Comparison of ENCODE assay signal across 25 cellular contexts in genomic region chr9:107569171-107569570, GRCh38.
DNase-seq lines count a peak whose midpoint lies in the region; ATAC-seq and TF ChIP-seq lines count a peak whose summit lies in the region.
"Had no signal": no experiment of that assay in that cellular context is flagged by ENCODE, and none has a peak within 500 bp of the region (broad histone marks: within the 10 kb centered on the region; RNA-seq: fewer than 3 reads in every experiment).

No MANE protein-coding gene starts in this region.

- H3K4me3 ChIP-seq in transverse colon (no peak overlapping the region), mammary epithelial cell (replicated peaks in 1 of 3; ENCODE audit: insufficient read depth in 1 of 3, low read depth in 2 of 3, low read length in 3 of 3) (no peak overlapping the region)
- H3K4me3 ChIP-seq: GM23248, neural progenitor cell, prostate gland, smooth muscle cell, thoracic aorta had no signal

- ATAC-seq in left colon: peak; percentile 90
- no peak for ATAC-seq in activated CD8-positive, alpha-beta T cell treated with anti-CD3 and anti-CD28 coated beads, Interleukin-2, amount 10 ng/mL, durations not matched to agents 7 days and 5 days
- ATAC-seq: left ventricle myocardium superior; stimulated activated memory B cell treated with anti-CD40 and anti-IgM and Interleukin-4, amounts not matched to agents 10 μg/mL and 1 μg/mL and 100 μg/mL, for 72 hours; WTC11 had no signal

- no peak for TF ChIP-seq POLR2A in transverse colon (IDR thresholded peaks at IDR 0.05)

- H3K36me3 Mint-ChIP-seq in activated CD8-positive, alpha-beta T cell treated with anti-CD3 and anti-CD28 coated beads, Interleukin-2, amount 10 ng/mL, durations not matched to agents 7 days and 5 days (ENCODE audit: low read depth): no peaks in the 10 kb centered on the region
- H3K36me3 Mint-ChIP-seq: IgD-negative memory B cell; neural progenitor cell; stimulated activated memory B cell treated with anti-CD40 and anti-IgM and Interleukin-4, amounts not matched to agents 10 μg/mL and 1 μg/mL and 100 μg/mL, for 72 hours; WTC11 had no signal

- H3K4me3 Mint-ChIP-seq in activated CD8-positive, alpha-beta T cell treated with anti-CD3 and anti-CD28 coated beads, Interleukin-2, amount 10 ng/mL, durations not matched to agents 7 days and 5 days: no peak overlapping the region
- H3K4me3 Mint-ChIP-seq: IgD-negative memory B cell; neural progenitor cell; stimulated activated memory B cell treated with anti-CD40 and anti-IgM and Interleukin-4, amounts not matched to agents 10 μg/mL and 1 μg/mL and 100 μg/mL, for 72 hours; WTC11 had no signal

- H3K4me2 ChIP-seq in mammary epithelial cell (ENCODE audit: insufficient read depth, low read depth, low read length): no peak overlapping the region
- H3K4me2 ChIP-seq: neural progenitor cell, smooth muscle cell had no signal

- H3K36me3 ChIP-seq in transverse colon (no peaks in the 10 kb centered on the region), mammary epithelial cell (ENCODE audit: insufficient read depth, low read length) (no peaks in the 10 kb centered on the region)
- H3K36me3 ChIP-seq: neural progenitor cell, prostate gland, thoracic aorta had no signal

- TF ChIP-seq CTCF in transverse colon (IDR thresholded peaks at IDR 0.05): no peak
- no peak for TF ChIP-seq CTCF in mammary epithelial cell (conservative IDR thresholded peaks at IDR 0.05 in 1 of 2, IDR thresholded peaks at IDR 0.05 in 1 of 2; ENCODE audit: extremely low read depth in 1 of 2, insufficient read depth in 1 of 2, low read depth in 1 of 2, low read length in 2 of 2)

- intact Hi-C loops in left colon (cut with DNase I, micrococcal nuclease): no loop called here
- intact Hi-C loops in transverse colon (cut with DNase I; ENCODE audit: low total_unique reads): no loop called here
- intact Hi-C loops in mammary epithelial cell (cut with micrococcal nuclease): no loop called here

- no peaks in the 10 kb centered on the region for H4K20me1 ChIP-seq in mammary epithelial cell (ENCODE audit: insufficient read depth, low read length)

- H3K79me2 ChIP-seq in mammary epithelial cell (ENCODE audit: insufficient read depth, low read length): no peaks in the 10 kb centered on the region

- POLR2A ChIA-PET in activated CD8-positive, alpha-beta T cell treated with anti-CD3 and anti-CD28 coated beads, Interleukin-2, amount 10 ng/mL, durations not matched to agents 7 days and 5 days (lab: Charles Lee): no interaction called here

- DNase-seq in HT-29 (ENCODE audit: low spot score) (peak; percentile 48), amniotic epithelial cell (ENCODE audit: low read depth) (peak; percentile 50), left colon (no peak), transverse colon (peak; percentile 20), mammary epithelial cell (no peak), G401 (ENCODE audit: low spot score) (no peak)
- DNase-seq in activated CD8-positive, alpha-beta T cell treated with anti-CD3 and anti-CD28 coated beads, Interleukin-2, amount 10 ng/mL, durations not matched to agents 7 days and 5 days: no peak
- DNase-seq: activated CD4-positive, alpha-beta T cell treated with anti-CD3 and anti-CD28 coated beads, Interleukin-2, amount 50 U/mL, for 4 hours; activated effector memory CD4-positive, alpha-beta T cell treated with anti-CD3 and anti-CD28 coated beads, Interleukin-2, amount 50 U/mL, for 16 hours; AML-193; DMS79 treated with DMSO at 0.1 percent for 48 hours; GM23248; left ventricle myocardium superior; MM.1S; NCI-H1436 treated with DMSO at 0.1 percent for 48 hours; NCI-H510A treated with DMSO at 0.1 percent for 48 hours; T-helper 9 cell had no signal

- dilution Hi-C loops in mammary epithelial cell (cut with HindIII; ENCODE audit: low sequenced_read_pairs): no loop called here

- H3K9me3 ChIP-seq in transverse colon: no peaks in the 10 kb centered on the region
- H3K9me3 ChIP-seq in mammary epithelial cell (replicated peaks; ENCODE audit: insufficient read depth, low read length): no peaks in the 10 kb centered on the region
- H3K9me3 ChIP-seq: prostate gland, thoracic aorta had no signal

- CTCF ChIA-PET in mammary epithelial cell (lab: Charles Lee; ENCODE audit: low non-redundant PET): no interaction called here
- CTCF ChIA-PET in activated CD8-positive, alpha-beta T cell treated with anti-CD3 and anti-CD28 coated beads, Interleukin-2, amount 10 ng/mL, durations not matched to agents 7 days and 5 days (lab: Charles Lee): no interaction called here

- H3K4me1 Mint-ChIP-seq in activated CD8-positive, alpha-beta T cell treated with anti-CD3 and anti-CD28 coated beads, Interleukin-2, amount 10 ng/mL, durations not matched to agents 7 days and 5 days (ENCODE audit: low read depth): no peaks in the 10 kb centered on the region
- H3K4me1 Mint-ChIP-seq: IgD-negative memory B cell; neural progenitor cell; stimulated activated memory B cell treated with anti-CD40 and anti-IgM and Interleukin-4, amounts not matched to agents 10 μg/mL and 1 μg/mL and 100 μg/mL, for 72 hours; WTC11 had no signal

- H3K27me3 ChIP-seq in transverse colon (no peaks in the 10 kb centered on the region), mammary epithelial cell (ENCODE audit: insufficient read depth, low read length) (no peaks in the 10 kb centered on the region)
- H3K27me3 ChIP-seq: neural progenitor cell had no signal

- peaks cover 0 to 17% (median 1%) of the 10 kb centered on the region in 4 donors for H3K4me1 ChIP-seq in transverse colon
- H3K4me1 ChIP-seq in mammary epithelial cell (ENCODE audit: insufficient read depth, low read length): no peaks in the 10 kb centered on the region
- H3K4me1 ChIP-seq: neural progenitor cell, prostate gland had no signal

- H3K27ac ChIP-seq in transverse colon (no peak overlapping the region), mammary epithelial cell (ENCODE audit: insufficient read depth, low read depth, low read length) (no peak overlapping the region)
- H3K27ac ChIP-seq: GM23248, HL-60, neural progenitor cell, prostate gland, thoracic aorta had no signal

- no TSS peak for BruUV-seq in mammary epithelial cell (replicated peaks; lab: Mats Ljungman, UMichigan)

- H3K9ac ChIP-seq in mammary epithelial cell (ENCODE audit: insufficient read depth, low read length): no peak overlapping the region
- H3K9ac ChIP-seq: GM23248, neural progenitor cell had no signal

- H3K9me3 Mint-ChIP-seq in activated CD8-positive, alpha-beta T cell treated with anti-CD3 and anti-CD28 coated beads, Interleukin-2, amount 10 ng/mL, durations not matched to agents 7 days and 5 days (ENCODE audit: insufficient read depth): no peaks in the 10 kb centered on the region
- H3K9me3 Mint-ChIP-seq: neural progenitor cell; stimulated activated memory B cell treated with anti-CD40 and anti-IgM and Interleukin-4, amounts not matched to agents 10 μg/mL and 1 μg/mL and 100 μg/mL, for 72 hours; WTC11 had no signal

- in situ Hi-C loops in transverse colon (cut with MboI; ENCODE audit: low pct_ligation_motif_present in 1 of 4, low pct_unique_long_range_greater_than_20kb in 1 of 4, low sequenced_read_pairs in 3 of 4): no loop called here
- in situ Hi-C loops in mammary epithelial cell (cut with MboI; ENCODE audit: low sequenced_read_pairs in 2 of 2): no loop called here
- in situ Hi-C loops in G401 (cut with HindIII; ENCODE audit: low sequenced_read_pairs): no loop called here

- no peak overlapping the region for H3K27ac Mint-ChIP-seq in activated CD8-positive, alpha-beta T cell treated with anti-CD3 and anti-CD28 coated beads, Interleukin-2, amount 10 ng/mL, durations not matched to agents 7 days and 5 days
- H3K27ac Mint-ChIP-seq: IgD-negative memory B cell; neural progenitor cell; stimulated activated memory B cell treated with anti-CD40 and anti-IgM and Interleukin-4, amounts not matched to agents 10 μg/mL and 1 μg/mL and 100 μg/mL, for 72 hours; WTC11 had no signal

- no peaks in the 10 kb centered on the region for H3K27me3 Mint-ChIP-seq in activated CD8-positive, alpha-beta T cell treated with anti-CD3 and anti-CD28 coated beads, Interleukin-2, amount 10 ng/mL, durations not matched to agents 7 days and 5 days (ENCODE audit: low read depth)
- H3K27me3 Mint-ChIP-seq: stimulated activated memory B cell treated with anti-CD40 and anti-IgM and Interleukin-4, amounts not matched to agents 10 μg/mL and 1 μg/mL and 100 μg/mL, for 72 hours had no signal

- H2AFZ ChIP-seq in mammary epithelial cell (ENCODE audit: low read depth, low read length): no peak overlapping the region
- H2AFZ ChIP-seq: GM23248, neural progenitor cell had no signal

- WGBS in transverse colon (ENCODE audit: low coverage in 1 of 2), 2 donors: 31 to 44% methylated on average over 4 of the region's 4 CpGs
- WGBS in mammary epithelial cell (ENCODE audit: low coverage, missing lambda C conversion rate): 59% methylated on average over 4 of the region's 4 CpGs

- no peak for TF ChIP-seq EP300 in transverse colon (IDR thresholded peaks at IDR 0.05; ENCODE audit: low read depth)

Comparison
In these comparisons a context has a peak if more than half of its experiments do, and no peak if none do; other contexts are left out.
1. DNase-seq: peak in HT-29 (single experiment), amniotic epithelial cell (single experiment) and transverse colon (single experiment); none in left colon (0 of 2), mammary epithelial cell (single experiment), activated CD8-positive, alpha-beta T cell treated with anti-CD3 and anti-CD28 coated beads, Interleukin-2, amount 10 ng/mL, durations not matched to agents 7 days and 5 days (single experiment) and G401 (single experiment).